In the genomic region with DNA sequence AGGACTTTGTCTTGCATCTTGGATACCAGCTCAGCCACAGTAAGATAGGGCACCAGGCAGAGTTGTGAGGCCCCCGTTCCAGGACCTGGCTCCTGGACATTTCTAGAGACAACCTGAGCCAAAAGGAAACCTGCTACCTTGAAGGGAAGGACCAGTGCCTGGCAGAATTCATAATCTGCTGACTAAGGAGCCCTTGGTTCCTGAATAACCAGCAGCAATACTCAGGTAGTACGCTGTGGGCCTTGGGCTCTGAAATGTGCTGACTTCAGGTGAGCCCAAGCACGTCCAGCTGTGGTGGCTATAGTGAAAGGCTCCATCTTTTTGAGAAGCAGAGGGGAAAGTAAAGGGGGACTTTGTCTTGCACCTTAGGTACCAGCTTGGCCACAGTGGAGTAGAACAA, we compare ENCODE assay signal across 24 cellular contexts. TPM values are rescaled to one million over a fixed set of nuclear protein-coding genes. Genes with fewer than 3 reads are reported as not detected.
DNase-seq lines count a peak whose midpoint lies in the region; ATAC-seq and TF ChIP-seq lines count a peak whose summit lies in the region.
"Had no signal": no experiment of that assay in that cellular context is flagged by ENCODE, and none has a peak within 500 bp of the region (broad histone marks: within the 10 kb centered on the region; RNA-seq: fewer than 3 reads in every experiment).

No MANE protein-coding gene starts in this region.

- H3K27ac ChIP-seq in PC-3 (ENCODE audit: low read length) (peak overlapping the region; percentile 64), RWPE2 (ENCODE audit: poor library complexity, severe bottlenecking) (peak overlapping the region; percentile 14), esophagus (ENCODE audit: low read depth in 2 of 2, low read length in 1 of 2) (peak overlapping the region; percentile 62 to 89)
- H3K27ac ChIP-seq: A549; BLaER1 treated with 17β-estradiol and CSF1 and Interleukin-3, amounts not matched to agents 10 nM and 100 nM had no signal

- H4K20me1 ChIP-seq in PC-3 (ENCODE audit: low read length), result no peaks in the 10 kb centered on the region
- H4K20me1 ChIP-seq: BLaER1 treated with 17β-estradiol and CSF1 and Interleukin-3, amounts not matched to agents 10 nM and 100 nM had no signal

- H3K36me3 ChIP-seq in PC-3 (ENCODE audit: low read depth, low read length) (no peaks in the 10 kb centered on the region), RWPE2 (ENCODE audit: low read depth) (no peaks in the 10 kb centered on the region), esophagus (ENCODE audit: control insufficient read depth in 2 of 2, insufficient read depth in 2 of 2, low read length in 1 of 2) (no peaks in the 10 kb centered on the region)
- H3K36me3 ChIP-seq: BLaER1 treated with 17β-estradiol and CSF1 and Interleukin-3, amounts not matched to agents 10 nM and 100 nM; MG63 had no signal

- ATAC-seq in PC-3 (no peak), RWPE2 (ENCODE audit: low read depth) (no peak)
- ATAC-seq: A549; CD8-positive, alpha-beta T cell had no signal

- no peak overlapping the region for H3K4me3 Mint-ChIP-seq in neural crest cell
- H3K4me3 Mint-ChIP-seq: CD8-positive, alpha-beta T cell had no signal

- no peaks in the 10 kb centered on the region for H3K79me2 ChIP-seq in PC-3 (ENCODE audit: low read length)

- CTCF ChIA-PET in PC-3 (lab: Charles Lee), result no interaction called here

- no peak overlapping the region for H3K4me2 ChIP-seq in PC-3 (ENCODE audit: low read length)
- H3K4me2 ChIP-seq: A549; BLaER1 treated with 17β-estradiol and CSF1 and Interleukin-3, amounts not matched to agents 10 nM and 100 nM had no signal

- DNase-seq in PC-3 (no peak), RWPE2 (ENCODE audit: low spot score) (no peak), neural crest cell (ENCODE audit: low read depth, low spot score) (no peak), COLO829 (ENCODE audit: low spot score) (no peak), C1 segment of cervical spinal cord (lab: John Stamatoyannopoulos, UW) (no peak), HPDE6-E6E7 (ENCODE audit: extremely low spot score) (no peak)
- DNase-seq: AML-193; CD8-positive, alpha-beta T cell; H7; KBM-7; MG63; NCI-H1105 treated with DMSO at 0.1 percent for 48 hours; NCI-H146; NCI-H1930; NCI-H2107; NCI-H524; NCI-H774; RPMI8226; SHP77 treated with DMSO at 0.1 percent for 48 hours had no signal

- no peaks in the 10 kb centered on the region for H3F3A ChIP-seq in PC-3 (ENCODE audit: low read length, unreplicated experiment)

- POLR2A ChIA-PET in PC-3 (lab: Charles Lee; ENCODE audit: unreplicated experiment), result no interaction called here

- H3K9ac ChIP-seq in PC-3 (ENCODE audit: low read length), result no peak overlapping the region; the same call in 1 of the 2 replicates
- H3K9ac ChIP-seq: BLaER1 treated with 17β-estradiol and CSF1 and Interleukin-3, amounts not matched to agents 10 nM and 100 nM had no signal

- H3K4me3 ChIP-seq in PC-3 (ENCODE audit: low read length) (no peak overlapping the region), RWPE2 (ENCODE audit: severe bottlenecking) (no peak overlapping the region), esophagus (ENCODE audit: low read depth in 1 of 2, low read length in 2 of 2) (no peak overlapping the region)
- H3K4me3 ChIP-seq: A549; BLaER1 treated with 17β-estradiol and CSF1 and Interleukin-3, amounts not matched to agents 10 nM and 100 nM; MG63 had no signal

- H3K27me3 Mint-ChIP-seq in neural crest cell (ENCODE audit: low read depth), result peaks cover 2% of the 10 kb centered on the region

- H2AFZ ChIP-seq in PC-3 (ENCODE audit: low read length), result no peak overlapping the region

- H3K27me3 ChIP-seq in PC-3 (ENCODE audit: low read length), result no peaks in the 10 kb centered on the region
- no peaks in the 10 kb centered on the region for H3K27me3 ChIP-seq in RWPE2 (ENCODE audit: insufficient read depth, poor library complexity, severe bottlenecking)
- no peaks in the 10 kb centered on the region for H3K27me3 ChIP-seq in esophagus (ENCODE audit: control insufficient read depth in 1 of 2, insufficient read depth in 2 of 2, low read length in 2 of 2)
- H3K27me3 ChIP-seq: BLaER1 treated with 17β-estradiol and CSF1 and Interleukin-3, amounts not matched to agents 10 nM and 100 nM; MG63 had no signal

- BruUV-seq in PC-3 (replicated peaks; lab: Mats Ljungman, UMichigan), result no TSS peak

- WGBS in esophagus, 2 donors, result 66 to 68% methylated on average over 3 of the region's 3 CpGs

- H3K9me3 ChIP-seq in PC-3 (ENCODE audit: low read length) (no peaks in the 10 kb centered on the region), RWPE2 (ENCODE audit: severe bottlenecking) (no peaks in the 10 kb centered on the region), esophagus (ENCODE audit: control insufficient read depth in 2 of 2, insufficient read depth in 1 of 2, low read depth in 1 of 2, low read length in 1 of 2) (no peaks in the 10 kb centered on the region)
- H3K9me3 ChIP-seq: A549; BLaER1 treated with 17β-estradiol and CSF1 and Interleukin-3, amounts not matched to agents 10 nM and 100 nM; MG63 had no signal

- H3K4me1 ChIP-seq in PC-3 (ENCODE audit: insufficient read depth, low read length) (peaks cover 10% of the 10 kb centered on the region; the same call in 1 of the 2 replicates), RWPE2 (ENCODE audit: insufficient read depth, poor library complexity, severe bottlenecking) (no peaks in the 10 kb centered on the region), esophagus (ENCODE audit: control insufficient read depth in 2 of 2, insufficient read depth in 2 of 2, low read length in 1 of 2) (peaks cover 0 to 6% of the 10 kb centered on the region in 2 donors)
- H3K4me1 ChIP-seq: A549 had no signal

- TF ChIP-seq CTCF in PC-3 (conservative IDR thresholded peaks at IDR 0.05; ENCODE audit: low read depth, low read length) (no peak), RWPE2 (IDR thresholded peaks at IDR 0.05; ENCODE audit: poor library complexity, severe bottlenecking) (no peak), neural crest cell (conservative IDR thresholded peaks at IDR 0.05) (no peak)

- intact Hi-C loops in PC-3 (cut with micrococcal nuclease), result no loop called here

- peaks cover 4% of the 10 kb centered on the region for H3K4me1 Mint-ChIP-seq in neural crest cell

- H3K27ac Mint-ChIP-seq in neural crest cell (ENCODE audit: unreplicated experiment), result peak overlapping the region; percentile 50
- H3K27ac Mint-ChIP-seq: CD8-positive, alpha-beta T cell had no signal

- peaks cover 13% of the 10 kb centered on the region for H3K9me3 Mint-ChIP-seq in neural crest cell
- H3K9me3 Mint-ChIP-seq: CD8-positive, alpha-beta T cell had no signal

- H3K9me2 ChIP-seq in PC-3 (replicated peaks; ENCODE audit: low read length), result no peaks in the 10 kb centered on the region

- no peaks in the 10 kb centered on the region for H3K36me3 Mint-ChIP-seq in neural crest cell (ENCODE audit: low read depth)
- H3K36me3 Mint-ChIP-seq: CD8-positive, alpha-beta T cell had no signal

RNA-seq across cellular contexts. Expression of gene SERPINB11, which starts 28.5 kb away (rescaled TPM):
- total RNA-seq in PC-3 (2014; rRNA removed) (not detected in 2 replicates), neural crest cell (not detected in 2 replicates)
- polyA plus RNA-seq in esophagus, result 10 to 100 TPM in 1 of 2 donors, 1 to 10 TPM in 1; 6.4 to 11.7 TPM
- total RNA-seq: CD8-positive, alpha-beta T cell; H7; HT1080; LHCN-M2 had no signal

RNA-seq across cellular contexts. Expression of gene SERPINB7, which starts 44.0 kb away (rescaled TPM):
- total RNA-seq in PC-3 (2014; rRNA removed) (71.9 and 74.5 TPM in 2 replicates), neural crest cell (not detected in 2 replicates)
- polyA plus RNA-seq in esophagus, result 1 to 10 TPM in 1 of 2 donors, under 1 TPM in 1; 0.94 to 1.1 TPM
- total RNA-seq: CD8-positive, alpha-beta T cell; H7 had no signal

Comparison
In these comparisons a context has a peak if more than half of its experiments do, and no peak if none do; other contexts are left out.
1. H3K27ac ChIP-seq: peak in every context shown above with its lines; median percentile 76 in esophagus; 64 in PC-3; 14 in RWPE2.
2. RNA of gene SERPINB7, which starts 44.0 kb away (total RNA-seq): 71.9 to 74.5 TPM in PC-3; not detected in neural crest cell; every median in the first group is over 10 times any median in the second.